8 cellular contexts compared by ENCODE assay signal in the genomic region with DNA sequence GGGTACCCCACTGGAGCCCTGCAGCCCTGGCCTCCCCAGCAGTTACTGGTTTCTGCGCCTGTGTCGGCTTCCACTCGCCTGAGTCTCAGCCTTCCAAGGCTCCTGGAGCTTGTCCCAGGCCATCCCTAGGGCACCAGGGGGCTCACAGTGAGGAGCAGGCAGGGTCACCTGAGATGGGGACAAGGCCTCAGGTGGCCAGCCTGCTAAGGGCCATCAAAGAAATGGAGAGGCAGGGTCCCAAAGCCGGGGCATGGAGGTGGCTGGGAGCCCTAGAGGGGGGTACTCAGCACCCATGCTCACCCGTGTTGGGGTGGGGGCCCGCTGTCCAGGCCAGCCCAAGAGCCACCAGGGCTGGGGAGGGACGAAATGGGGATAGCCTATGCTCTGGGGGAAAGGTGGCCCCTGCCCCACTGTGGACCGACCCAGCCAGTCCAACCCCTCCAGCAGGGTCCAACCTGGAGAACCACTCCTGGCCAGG. TPM values are rescaled to one million over a fixed set of nuclear protein-coding genes. Genes with fewer than 3 reads are reported as not detected.
DNase-seq lines count a peak whose midpoint lies in the region; FAIRE-seq and TF ChIP-seq lines count a peak whose summit lies in the region.

No MANE protein-coding gene starts in this region.

- H3K9me3 ChIP-seq in A673 (ENCODE audit: low read depth, low read length, poor library complexity, severe bottlenecking) (no peaks in the 10 kb centered on the region), muscle layer of colon (ENCODE audit: low read length) (no peaks in the 10 kb centered on the region)

- no peak overlapping the region for H3K27ac Mint-ChIP-seq in IgD-negative memory B cell

- H3K9me3 Mint-ChIP-seq in IgD-negative memory B cell: no peaks in the 10 kb centered on the region

- peak overlapping the region in 3 of 4 donors; percentile 46 to 83 (median 78) for H3K4me3 Mint-ChIP-seq in IgD-negative memory B cell

- no TSS peak for BruUV-seq in A673 (replicated peaks; lab: Mats Ljungman, UMichigan)

- DNase-seq in A673 (ENCODE audit: low spot score) (no peak), NCI-H1694 (lab: John Stamatoyannopoulos, UW) (no peak), DMS53 treated with DMSO at 0.1 percent for 48 hours (lab: John Stamatoyannopoulos, UW; ENCODE audit: unreplicated experiment) (no peak), NCI-H2171 (lab: John Stamatoyannopoulos, UW) (no peak), D721Med (ENCODE audit: insufficient read length, low spot score) (no peak)

- H3K36me3 Mint-ChIP-seq in IgD-negative memory B cell: no peaks in the 10 kb centered on the region

- H3K4me1 Mint-ChIP-seq in IgD-negative memory B cell: peaks cover 2 to 5% (median 5%) of the 10 kb centered on the region in 3 donors

- POLR2A ChIA-PET in A673 (lab: Charles Lee; ENCODE audit: low non-redundant PET): no interaction called here

- no peaks in the 10 kb centered on the region for H3K27me3 Mint-ChIP-seq in IgD-negative memory B cell

- H3K4me1 ChIP-seq in A673 (ENCODE audit: insufficient read depth, low read length, poor library complexity, severe bottlenecking) (peaks cover 22% of the 10 kb centered on the region), muscle layer of colon (ENCODE audit: insufficient read depth, low read length) (peaks cover 25% of the 10 kb centered on the region)

- no peak for TF ChIP-seq CTCF in A673 (conservative IDR thresholded peaks at IDR 0.05; ENCODE audit: low read depth, low read length)
- no peak for TF ChIP-seq CTCF in D721Med (IDR thresholded peaks at IDR 0.05; ENCODE audit: insufficient read depth, missing control alignments)

- H3K27me3 ChIP-seq in A673 (replicated peaks; ENCODE audit: insufficient read depth, low read depth, low read length, poor library complexity): no peaks in the 10 kb centered on the region
- H3K27me3 ChIP-seq in muscle layer of colon (ENCODE audit: control insufficient read depth in 1 of 2, insufficient read depth in 2 of 2, low read length in 2 of 2): no peaks in the 10 kb centered on the region

- peaks cover 50% of the 10 kb centered on the region for H3K36me3 ChIP-seq in A673 (ENCODE audit: insufficient read depth, low read length, poor library complexity, severe bottlenecking)
- peaks cover 17% of the 10 kb centered on the region for H3K36me3 ChIP-seq in muscle layer of colon (ENCODE audit: insufficient read depth, low read length)

- peak overlapping the region; percentile 15 for H3K9ac ChIP-seq in muscle layer of colon (ENCODE audit: low read length)

- intact Hi-C loops in A673 (cut with micrococcal nuclease; ENCODE audit: unreplicated experiment): loop anchor here (5.0 kb wide), 1 partner anchor 59 kb away; a partner anchor contains a TSS

- H3K27ac ChIP-seq in A673 (ENCODE audit: low read depth, low read length, poor library complexity, severe bottlenecking): peak overlapping the region; percentile 99
- H3K27ac ChIP-seq in cingulate gyrus (ENCODE audit: low read depth, low read length): peak overlapping the region; percentile 81
- peak overlapping the region; percentile 80 for H3K27ac ChIP-seq in muscle layer of colon (ENCODE audit: low read depth, low read length)

- H3K4me3 ChIP-seq in A673 (ENCODE audit: low read depth, low read length, poor library complexity, severe bottlenecking) (peak overlapping the region; percentile 99), muscle layer of colon (ENCODE audit: low read depth in 1 of 2, low read length in 2 of 2) (peak overlapping the region; percentile 49 to 62)

- CTCF ChIA-PET in A673 (lab: Charles Lee): no interaction called here

- FAIRE-seq in D721Med (lab: Jason Lieb, UNC): no peak

RNA-seq across cellular contexts. Expression of a gene that starts 1.3 kb away (rescaled TPM):
- total RNA-seq in A673 (2021): 591 and 676 TPM in 2 replicates
- 2.9 TPM for polyA plus RNA-seq in IgD-negative memory B cell

RNA-seq across cellular contexts. Expression of a gene that starts 31.1 kb away (rescaled TPM):
- 139 and 143 TPM in 2 replicates for total RNA-seq in A673 (2021)
- polyA plus RNA-seq in IgD-negative memory B cell: 55.7 TPM

RNA-seq across cellular contexts. Expression of a gene that starts 45.0 kb away (rescaled TPM):
- total RNA-seq in A673 (2021): 162 and 192 TPM in 2 replicates
- 122 TPM for polyA plus RNA-seq in IgD-negative memory B cell

RNA-seq across cellular contexts. Expression of a gene that starts 45.1 kb away (rescaled TPM):
- 31.5 and 39.4 TPM in 2 replicates for total RNA-seq in A673 (2021)
- 4.1 TPM for polyA plus RNA-seq in IgD-negative memory B cell

RNA-seq across cellular contexts. Expression of a gene that starts 59.3 kb away (rescaled TPM):
- 140 and 191 TPM in 2 replicates for total RNA-seq in A673 (2021)
- polyA plus RNA-seq in IgD-negative memory B cell: 88.3 TPM
